ENCODE assay signal across 30 cellular contexts in genomic region chr1:85042413-85042812, GRCh38. TPM values are rescaled to one million over a fixed set of nuclear protein-coding genes. Genes with fewer than 3 reads are reported as not detected.
"Had no signal": no experiment of that assay in that cellular context is flagged by ENCODE, and none has a peak within 500 bp of the region (broad histone marks: within the 10 kb centered on the region; RNA-seq: fewer than 3 reads in every experiment).

No MANE protein-coding gene starts in this region.

- DNase-seq: nephron progenitor cell; occipital lobe; ovary; posterior cingulate gyrus; psoas muscle; right cardiac atrium; right lobe of liver; sigmoid colon; small intestine; stimulated activated CD4-positive, alpha-beta T cell treated with anti-CD3 and anti-CD28 coated beads, Interleukin-15, amount 100 ng/mL, for 24 hours; stimulated activated CD4-positive, alpha-beta T cell treated with anti-CD3 and anti-CD28 coated beads, Interleukin-2, amount 100 ng/mL, for 24 hours; stimulated activated CD4-positive, alpha-beta T cell treated with anti-CD3 and anti-CD28 coated beads, Interleukin-2, amount 100 ng/mL, for 48 hours; stimulated activated CD4-positive, alpha-beta T cell treated with anti-CD3 and anti-CD28 coated beads, Interleukin-4, amount 100 ng/mL, for 24 hours; stimulated activated naive B cell treated with anti-CD40 and anti-IgM and Interleukin-4, amounts not matched to agents 10 μg/mL and 1 μg/mL and 100 μg/mL, for 72 hours; stimulated activated naive CD4-positive, alpha-beta T cell treated with Interleukin-2 at 50 U/mL for 16 hours; stomach; thyroid gland; trophoblast cell; upper lobe of left lung had no signal

- H3K36me3 ChIP-seq: ovary, right lobe of liver, sigmoid colon, stomach, thoracic aorta, thyroid gland, tibial nerve, upper lobe of left lung, vagina had no signal

- H3K36me3 Mint-ChIP-seq: natural killer cell treated with Interleukin-12 subunit alpha and Interleukin-12 subunit beta and Interleukin-15 and Interleukin-18, amount 100 ng/mL, for 72 hours; stimulated activated effector memory CD8-positive, alpha-beta T cell treated with anti-CD3 and anti-CD28 coated beads, Interleukin-12 subunit alpha, Interleukin-12 subunit beta, amount 100 ng/mL, for 72 hours had no signal

- H3K9me3 ChIP-seq: ovary, psoas muscle, right lobe of liver, sigmoid colon, stomach, thoracic aorta, thyroid gland, tibial nerve, upper lobe of left lung, vagina had no signal

- H3K27ac Mint-ChIP-seq: natural killer cell treated with Interleukin-12 subunit alpha and Interleukin-12 subunit beta and Interleukin-15 and Interleukin-18, amount 100 ng/mL, for 72 hours; nephron progenitor cell; progenitor cell of endocrine pancreas; stimulated activated effector memory CD8-positive, alpha-beta T cell treated with anti-CD3 and anti-CD28 coated beads, Interleukin-12 subunit alpha, Interleukin-12 subunit beta, amount 100 ng/mL, for 72 hours; stimulated activated naive B cell treated with anti-CD40 and anti-IgM and Interleukin-4, amounts not matched to agents 10 μg/mL and 1 μg/mL and 100 μg/mL, for 72 hours; stimulated activated naive CD8-positive, alpha-beta T cell treated with anti-CD3 and anti-CD28 coated beads, Interleukin-15, Interleukin-2, amounts not matched to agents 100 ng/mL and 50 ng/mL, for 24 hours had no signal

- H3K4me3 Mint-ChIP-seq: natural killer cell treated with Interleukin-12 subunit alpha and Interleukin-12 subunit beta and Interleukin-15 and Interleukin-18, amount 100 ng/mL, for 72 hours; nephron progenitor cell; neural crest cell; stimulated activated effector memory CD8-positive, alpha-beta T cell treated with anti-CD3 and anti-CD28 coated beads, Interleukin-12 subunit alpha, Interleukin-12 subunit beta, amount 100 ng/mL, for 72 hours; stimulated activated naive B cell treated with anti-CD40 and anti-IgM and Interleukin-4, amounts not matched to agents 10 μg/mL and 1 μg/mL and 100 μg/mL, for 72 hours; stimulated activated naive CD8-positive, alpha-beta T cell treated with anti-CD3 and anti-CD28 coated beads, Interleukin-15, Interleukin-2, amounts not matched to agents 100 ng/mL and 50 ng/mL, for 24 hours had no signal

- H3K4me1 Mint-ChIP-seq: stimulated activated effector memory CD8-positive, alpha-beta T cell treated with anti-CD3 and anti-CD28 coated beads, Interleukin-12 subunit alpha, Interleukin-12 subunit beta, amount 100 ng/mL, for 72 hours had no signal

- H3K27me3 ChIP-seq: ovary, thyroid gland, vagina had no signal

- H3K27ac ChIP-seq: ovary, parathyroid adenoma, psoas muscle, right lobe of liver, sigmoid colon, stomach, thoracic aorta, thyroid gland, tibial nerve, upper lobe of left lung, vagina had no signal

- H3K79me2 ChIP-seq: parathyroid adenoma had no signal

- H3K9ac ChIP-seq: parathyroid adenoma had no signal

- H3K9me3 Mint-ChIP-seq: natural killer cell treated with Interleukin-12 subunit alpha and Interleukin-12 subunit beta and Interleukin-15 and Interleukin-18, amount 100 ng/mL, for 72 hours; nephron progenitor cell; neural crest cell; stimulated activated effector memory CD8-positive, alpha-beta T cell treated with anti-CD3 and anti-CD28 coated beads, Interleukin-12 subunit alpha, Interleukin-12 subunit beta, amount 100 ng/mL, for 72 hours; stimulated activated naive B cell treated with anti-CD40 and anti-IgM and Interleukin-4, amounts not matched to agents 10 μg/mL and 1 μg/mL and 100 μg/mL, for 72 hours; stimulated activated naive CD8-positive, alpha-beta T cell treated with anti-CD3 and anti-CD28 coated beads, Interleukin-15, Interleukin-2, amounts not matched to agents 100 ng/mL and 50 ng/mL, for 24 hours had no signal

- H3K4me3 ChIP-seq: ovary, psoas muscle, right lobe of liver, sigmoid colon, stomach, thoracic aorta, thyroid gland, tibial nerve, upper lobe of left lung, vagina had no signal

- ATAC-seq: natural killer cell treated with Interleukin-12 subunit alpha and Interleukin-12 subunit beta and Interleukin-15 and Interleukin-18, amount 100 ng/mL, for 72 hours; psoas muscle; right cardiac atrium; right lobe of liver; stimulated activated effector memory CD8-positive, alpha-beta T cell treated with anti-CD3 and anti-CD28 coated beads, Interleukin-12 subunit alpha, Interleukin-12 subunit beta, amount 100 ng/mL, for 72 hours; stimulated activated naive B cell treated with anti-CD40 and anti-IgM and Interleukin-4, amounts not matched to agents 10 μg/mL and 1 μg/mL and 100 μg/mL, for 72 hours had no signal

- H2AFZ ChIP-seq: parathyroid adenoma had no signal

- H3K4me1 ChIP-seq: parathyroid adenoma, right lobe of liver, sigmoid colon, vagina had no signal

RNA-seq across cellular contexts. Expression of gene MCOLN3, which starts 5.9 kb away (rescaled TPM):
- total RNA-seq: occipital lobe, temporal lobe had no signal

RNA-seq across cellular contexts. Expression of gene MCOLN2, which starts 45.5 kb away (rescaled TPM):
- total RNA-seq: occipital lobe, skeletal muscle tissue, temporal lobe had no signal
